Comparison of ENCODE assay signal across 12 cellular contexts in genomic region chr6:53236241-53236640, GRCh38.
DNase-seq lines count a peak whose midpoint lies in the region; ATAC-seq, FAIRE-seq and TF ChIP-seq lines count a peak whose summit lies in the region.
"Had no signal": no experiment of that assay in that cellular context is flagged by ENCODE, and none has a peak within 500 bp of the region (broad histone marks: within the 10 kb centered on the region; RNA-seq: fewer than 3 reads in every experiment).

No MANE protein-coding gene starts in this region.

- in situ Hi-C loops in GM12878 (cut with MboI) = no loop called here

- no peak for TF ChIP-seq EP300 in GM12878 (IDR thresholded peaks at IDR 0.05; ENCODE audit: borderline replicate concordance in 1 of 2, control insufficient read depth in 1 of 2, low read depth in 2 of 2, low read length in 2 of 2)

- no peaks in the 10 kb centered on the region for H3K4me1 Mint-ChIP-seq in nephron progenitor cell

- H3K36me3 Mint-ChIP-seq in nephron progenitor cell (ENCODE audit: low read depth) = no peaks in the 10 kb centered on the region

- H4K20me1 ChIP-seq in GM12878 (ENCODE audit: control insufficient read depth, insufficient read depth) = no peaks in the 10 kb centered on the region

- ATAC-seq in GM18870 (IDR thresholded peaks at IDR 0.05; ENCODE audit: unreplicated experiment) = peak; percentile 33
- peak; percentile 30 for ATAC-seq in HG03066 (IDR thresholded peaks at IDR 0.05; ENCODE audit: low read depth, unreplicated experiment)
- peak; percentile 37 for ATAC-seq in GM12878

- TF ChIP-seq POLR2A in GM12878 (IDR thresholded peaks at IDR 0.05; ENCODE audit: low read depth, low read length) = no peak

- H2AFZ ChIP-seq in GM12878 (ENCODE audit: control insufficient read depth, low read depth, low read length) = no peak overlapping the region

- POLR2A ChIA-PET in GM12878 (lab: Charles Lee) = no interaction called here

- H3K4me3 ChIP-seq in GM12865 (ENCODE audit: low read depth, low read length) (no peak overlapping the region), GM12878 (no peak overlapping the region), small intestine (ENCODE audit: low read depth in 1 of 2, low read length in 2 of 2) (no peak overlapping the region)
- H3K4me3 ChIP-seq: lung, right atrium auricular region had no signal

- no peak for TF ChIP-seq RAD21 in GM12878 (IDR thresholded peaks at IDR 0.05; ENCODE audit: insufficient read depth, low read depth, low read length)

- no peaks in the 10 kb centered on the region for H3K79me2 ChIP-seq in GM12878 (ENCODE audit: control insufficient read depth, insufficient read depth, low read length)

- no peaks in the 10 kb centered on the region for H3K9me3 Mint-ChIP-seq in nephron progenitor cell
- H3K9me3 Mint-ChIP-seq: HFFc6 had no signal

- H3K4me2 ChIP-seq in GM12878 (ENCODE audit: control insufficient read depth, insufficient read depth) = peak overlapping the region; percentile 73

- H3K27ac Mint-ChIP-seq in nephron progenitor cell = no peak overlapping the region
- H3K27ac Mint-ChIP-seq: HFFc6 had no signal

- TF ChIP-seq CTCF in GM12865 (IDR thresholded peaks at IDR 0.05; ENCODE audit: insufficient read depth, low read depth, low read length, missing control alignments) (no peak), GM12878 (IDR thresholded peaks at IDR 0.05 in 2 of 3, conservative IDR thresholded peaks at IDR 0.05 in 1 of 3; ENCODE audit: control insufficient read depth in 2 of 3, extremely low read depth in 1 of 3, insufficient read depth in 1 of 3, low read depth in 3 of 3, low read length in 3 of 3) (no peak), nephron progenitor cell (IDR thresholded peaks at IDR 0.05) (no peak)

- H3K27ac ChIP-seq in GM12878 (ENCODE audit: control insufficient read depth, insufficient read depth) = no peak overlapping the region
- H3K27ac ChIP-seq in small intestine (ENCODE audit: low read depth in 1 of 2, low read length in 1 of 2) = no peak overlapping the region
- H3K27ac ChIP-seq: right atrium auricular region had no signal

- H3K36me3 ChIP-seq in GM12878 (ENCODE audit: control insufficient read depth in 2 of 2, insufficient read depth in 2 of 2, low read length in 1 of 2) = no peaks in the 10 kb centered on the region
- no peaks in the 10 kb centered on the region for H3K36me3 ChIP-seq in small intestine (ENCODE audit: control insufficient read depth in 2 of 2, insufficient read depth in 2 of 2, low read length in 2 of 2)
- H3K36me3 ChIP-seq: right atrium auricular region had no signal

- no TSS peak for BruUV-seq in GM12878 (replicated peaks; lab: Mats Ljungman, UMichigan)

- SMC1A ChIA-PET in GM12878 (lab: Charles Lee; ENCODE audit: uncharacterized antibody, unreplicated experiment) = interaction anchor here (1.1 kb wide), 1 partner anchor 47 kb away, joined by 3 read pairs; no protein-coding TSS in a partner anchor

- H3K27me3 Mint-ChIP-seq in nephron progenitor cell (ENCODE audit: low read depth, poor library complexity) = peaks cover 3% of the 10 kb centered on the region

- FAIRE-seq in GM12878 (lab: Jason Lieb, UNC) (peak; percentile 83), small intestine (lab: Jason Lieb, UNC) (no peak)

- intact Hi-C loops in GM12878 (cut with micrococcal nuclease; ENCODE audit: unreplicated experiment) = no loop called here

- RAD21 ChIA-PET in GM12878 (lab: Charles Lee; ENCODE audit: unreplicated experiment) = no interaction called here

- H3K9ac ChIP-seq in GM12878 (ENCODE audit: control insufficient read depth, insufficient read depth, low read length) = no peak overlapping the region

- peak; percentile 42 for DNase-seq in GM12865 (ENCODE audit: low read depth)
- DNase-seq in GM12878 (ENCODE audit: low read depth, low spot score) = no peak
- DNase-seq in small intestine = no peak
- no peak for DNase-seq in dedifferentiated amniotic fluid mesenchymal stem cell (ENCODE audit: extremely low spot score)
- no peak for DNase-seq in nephron progenitor cell
- DNase-seq: DMS53, HFFc6, NCI-H2029 had no signal

- CTCF ChIA-PET in GM12878 (lab: Yijun Ruan, JAX) = interaction anchor here (2.0 kb wide), 1 partner anchor 64 kb away, joined by 4 read pairs; no protein-coding TSS in a partner anchor

- no peaks in the 10 kb centered on the region; the same call in 2 of the 3 replicates for H3K9me3 ChIP-seq in GM12878 (replicated peaks; ENCODE audit: control insufficient read depth, insufficient read depth, low read length)
- H3K9me3 ChIP-seq in small intestine (ENCODE audit: control insufficient read depth, low read depth) = no peaks in the 10 kb centered on the region
- H3K9me3 ChIP-seq: right atrium auricular region had no signal

- H3K27me3 ChIP-seq in GM12878 (replicated peaks in 1 of 2; ENCODE audit: control insufficient read depth in 2 of 2, insufficient read depth in 2 of 2, low read length in 1 of 2) = no peaks in the 10 kb centered on the region
- H3K27me3 ChIP-seq in small intestine (ENCODE audit: control insufficient read depth in 2 of 2, insufficient read depth in 2 of 2, low read length in 2 of 2) = no peaks in the 10 kb centered on the region
- H3K27me3 ChIP-seq: right atrium auricular region had no signal

- H3K4me3 Mint-ChIP-seq in nephron progenitor cell = no peak overlapping the region
- H3K4me3 Mint-ChIP-seq: HFFc6 had no signal

- 0% methylated on average over 3 of the region's 3 CpGs for WGBS in GM12878 (ENCODE audit: insufficient coverage, insufficient replicate concordance, low lambda C conversion rate, missing lambda C conversion rate)
- WGBS in small intestine, 3 donors = 29 to 38% (median 30%) methylated on average over 3 of the region's 3 CpGs

- H3K4me1 ChIP-seq in GM12878 (ENCODE audit: control insufficient read depth, insufficient read depth, low read length) = peaks cover 35% of the 10 kb centered on the region
- H3K4me1 ChIP-seq in small intestine (ENCODE audit: control insufficient read depth in 2 of 2, insufficient read depth in 1 of 2, low read depth in 1 of 2, low read length in 1 of 2) = no peaks in the 10 kb centered on the region
- H3K4me1 ChIP-seq: right atrium auricular region had no signal

TF ChIP-seq in GM12878, 131 proteins besides CTCF, POLR2A, EP300 and RAD21 (continues in another document):
- TF ChIP-seq MTA3 (IDR thresholded peaks at IDR 0.05; ENCODE audit: borderline replicate concordance, low read length) (no peak), RAD51 (IDR thresholded peaks at IDR 0.05) (no peak), MLLT1 (IDR thresholded peaks at IDR 0.05) (no peak; the same call in 1 of the 2 replicates), SREBF2 (IDR thresholded peaks at IDR 0.05; ENCODE audit: low read length) (no peak), HDAC2 (IDR thresholded peaks at IDR 0.05) (no peak), ZBTB4 (CRISPR knock-in tag; IDR thresholded peaks at IDR 0.05) (no peak), FOXM1 (IDR thresholded peaks at IDR 0.05; ENCODE audit: low read depth, low read length) (peak; percentile 32; the same call in 1 of the 2 replicates), CBFB (IDR thresholded peaks at IDR 0.05; ENCODE audit: low read depth) (0 out of 2 replicates have a peak, but pooled peaks have one; percentile 25), ATF7 (IDR thresholded peaks at IDR 0.05; ENCODE audit: low read depth) (0 out of 2 replicates have a peak, but pooled peaks have one; percentile 33), CREB1 (IDR thresholded peaks at IDR 0.05; ENCODE audit: low read depth) (no peak), POU2F2 (IDR thresholded peaks at IDR 0.05; ENCODE audit: borderline replicate concordance, low read depth, low read length) (no peak)
